ENCODE assay signal across 21 cellular contexts in the genomic region with DNA sequence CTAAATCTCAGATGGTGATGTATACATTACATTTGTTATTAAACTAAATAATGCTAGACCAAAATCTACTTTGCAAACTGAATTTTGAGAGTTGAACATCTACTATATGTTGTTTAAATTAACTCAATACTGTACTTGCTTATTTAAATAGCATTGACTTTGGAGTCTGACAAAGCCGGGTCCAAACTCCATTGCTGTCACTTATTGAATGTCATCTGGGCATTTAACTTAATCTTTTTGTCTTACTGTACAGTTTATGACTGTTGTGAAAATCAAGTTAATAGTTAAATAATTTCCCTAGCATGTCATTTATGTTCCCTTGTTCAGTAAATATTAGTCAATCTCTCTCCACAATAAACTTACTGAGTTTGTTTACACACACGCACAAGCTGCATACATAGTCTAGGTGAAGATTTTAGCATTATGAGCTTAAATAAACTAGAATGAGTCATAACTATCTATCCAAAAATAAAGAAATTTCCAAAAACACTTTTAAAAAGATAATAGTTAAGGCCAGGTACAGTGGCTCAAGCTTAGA.
"Had no signal": no experiment of that assay in that cellular context is flagged by ENCODE, and none has a peak within 500 bp of the region (broad histone marks: within the 10 kb centered on the region; RNA-seq: fewer than 3 reads in every experiment).

No MANE protein-coding gene starts in this region.

- H3K9me3 ChIP-seq: colonic mucosa, esophagus squamous epithelium, gastroesophageal sphincter, prostate gland, right lobe of liver, spleen, thoracic aorta, transverse colon had no signal

- H3K79me2 ChIP-seq: parathyroid adenoma had no signal

- H3K27me3 ChIP-seq: colonic mucosa, esophagus squamous epithelium, gastroesophageal sphincter, right lobe of liver, spleen, transverse colon had no signal

- H3K4me3 ChIP-seq: colonic mucosa, esophagus squamous epithelium, gastroesophageal sphincter, prostate gland, right lobe of liver, spleen, thoracic aorta, transverse colon had no signal

- H2AFZ ChIP-seq: parathyroid adenoma had no signal

- H3K36me3 ChIP-seq: colonic mucosa, esophagus squamous epithelium, gastroesophageal sphincter, prostate gland, right lobe of liver, spleen, thoracic aorta, transverse colon had no signal

- H3K27ac ChIP-seq: colonic mucosa, esophagus squamous epithelium, gastroesophageal sphincter, parathyroid adenoma, right lobe of liver, spleen, thoracic aorta had no signal

- ATAC-seq: gastroesophageal sphincter; stimulated activated naive B cell treated with anti-CD40 and anti-IgM and Interleukin-4, amounts not matched to agents 10 μg/mL and 1 μg/mL and 100 μg/mL, for 72 hours; stimulated activated naive CD8-positive, alpha-beta T cell treated with anti-CD3 and anti-CD28 coated beads, Interleukin-15, amount 100 ng/mL, for 72 hours had no signal

- DNase-seq: colonic mucosa; dermis blood vessel endothelial cell; esophagus squamous epithelium; foreskin fibroblast; glutamatergic neuron; mesendoderm; naive B cell; occipital lobe; right lobe of liver; spleen; stimulated activated CD4-positive, alpha-beta T cell treated with anti-CD3 and anti-CD28 coated beads, Interleukin-15, amount 100 ng/mL, for 24 hours; stimulated activated CD4-positive, alpha-beta T cell treated with anti-CD3 and anti-CD28 coated beads, Interleukin-1b, Interleukin-23, amount 100 ng/mL, for 48 hours; stimulated activated CD4-positive, alpha-beta T cell treated with anti-CD3 and anti-CD28 coated beads, Interleukin-4, amount 100 ng/mL, for 4 hours; stimulated activated naive B cell treated with anti-CD40 and anti-IgM and Interleukin-4, amounts not matched to agents 10 μg/mL and 1 μg/mL and 100 μg/mL, for 72 hours; stimulated activated naive CD8-positive, alpha-beta T cell treated with anti-CD3 and anti-CD28 coated beads, Interleukin-15, amount 100 ng/mL, for 72 hours; substantia nigra; transverse colon had no signal

- H3K4me1 ChIP-seq: parathyroid adenoma, prostate gland had no signal
